In the genomic region with DNA sequence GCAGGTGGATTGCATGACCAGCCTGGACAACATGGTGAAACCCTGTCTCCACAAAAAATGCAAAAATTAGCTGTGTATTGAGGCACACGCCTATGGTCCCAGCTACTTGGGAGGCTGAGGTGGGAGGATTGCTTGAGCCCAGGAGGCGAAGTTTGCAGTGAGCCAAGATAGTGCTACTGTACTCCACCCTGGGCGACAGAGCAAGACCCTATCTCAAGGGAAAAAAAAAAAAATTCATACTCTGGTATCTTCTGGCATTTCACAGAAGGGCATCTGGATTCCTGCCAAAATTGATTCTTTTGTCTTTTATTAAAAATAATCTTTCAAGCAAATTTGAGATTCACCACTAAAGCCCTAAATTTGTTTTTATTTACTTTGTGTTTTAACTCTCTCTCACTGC, we compare ENCODE assay signal across 1 cellular context.
TF ChIP-seq lines count a peak whose summit lies in the region.

No MANE protein-coding gene starts in this region.

TF ChIP-seq in IMR-90, 13 proteins besides CTCF, POLR2A, EP300 and RAD21:
- TF ChIP-seq RCOR1 (IDR thresholded peaks at IDR 0.05; ENCODE audit: insufficient replicate concordance, low read length), result no peak
- no peak for TF ChIP-seq RFX5 (IDR thresholded peaks at IDR 0.05; ENCODE audit: low read depth, low read length)
- no peak for TF ChIP-seq MAZ (IDR thresholded peaks at IDR 0.05; ENCODE audit: borderline replicate concordance, low read depth, low read length)
- TF ChIP-seq FOS (IDR thresholded peaks at IDR 0.05; ENCODE audit: low read depth, low read length), result no peak
- no peak for TF ChIP-seq CEBPB (IDR thresholded peaks at IDR 0.05; ENCODE audit: low read depth, low read length)
